Comparison of ENCODE assay signal across 11 cellular contexts in genomic region chr11:69815973-69816372, GRCh38. TPM values are rescaled to one million over a fixed set of nuclear protein-coding genes. Genes with fewer than 3 reads are reported as not detected.
"Had no signal": no experiment of that assay in that cellular context is flagged by ENCODE, and none has a peak within 500 bp of the region (broad histone marks: within the 10 kb centered on the region; RNA-seq: fewer than 3 reads in every experiment).

No MANE protein-coding gene starts in this region.

- H3K27ac Mint-ChIP-seq: HFFc6, IgD-negative memory B cell had no signal

- H3K9me3 Mint-ChIP-seq: HFFc6, IgD-negative memory B cell had no signal

- H3K4me1 ChIP-seq: HAP-1 had no signal

- ATAC-seq: HCT116, HepG2 had no signal

- DNase-seq: GOT3, HFFc6, KBM-7 had no signal

- H3K9me3 ChIP-seq: HAP-1 had no signal

- FAIRE-seq: H54, HepG2 had no signal

- H3K4me1 Mint-ChIP-seq: IgD-negative memory B cell had no signal

- H3K27ac ChIP-seq: HL-60, KMS-11 had no signal

- H3K4me3 Mint-ChIP-seq: HFFc6, IgD-negative memory B cell had no signal

- H3K4me2 ChIP-seq: KMS-11 had no signal

- H3K4me3 ChIP-seq: HAP-1 had no signal

- H3K9ac ChIP-seq: KMS-11 had no signal

- H3K36me3 ChIP-seq: HAP-1 had no signal

RNA-seq across cellular contexts. Expression of gene FGF3, which starts 3.2 kb away (rescaled TPM):
- total RNA-seq: HepG2, HFFc6, HT1080 had no signal
- polyA plus RNA-seq: HepG2, IgD-negative memory B cell had no signal

RNA-seq across cellular contexts. Expression of gene FGF4, which starts 40.8 kb away (rescaled TPM):
- total RNA-seq: HepG2, HFFc6, HT1080 had no signal
- polyA plus RNA-seq: HepG2, IgD-negative memory B cell had no signal
